In genomic region chr22:47610281-47610680, GRCh38 we compare ENCODE assay signal across 25 cellular contexts.
"Had no signal": no experiment of that assay in that cellular context is flagged by ENCODE, and none has a peak within 500 bp of the region (broad histone marks: within the 10 kb centered on the region; RNA-seq: fewer than 3 reads in every experiment).

No MANE protein-coding gene starts in this region.

- H3K27me3 ChIP-seq: brain microvascular endothelial cell, cardiac muscle cell, Peyer's patch, SJSA1 had no signal

- H3K9me3 Mint-ChIP-seq: activated CD4-positive, alpha-beta memory T cell treated with anti-CD3 and anti-CD28 coated beads for 36 hours; activated CD4-positive, alpha-beta T cell treated with anti-CD3 and anti-CD28 coated beads, Interleukin-2, amount 10 ng/mL, durations not matched to agents 7 days and 5 days; activated naive CD4-positive, alpha-beta T cell treated with anti-CD3 and anti-CD28 coated beads, Interleukin-2, amount 50 U/mL, for 24 hours; activated T-cell treated with anti-CD3 and anti-CD28 coated beads, Interleukin-2, amount 50 U/mL, for 72 hours; T-helper 1 cell treated with Interleukin-12 subunit alpha and Interleukin-12 subunit beta and Interleukin-4 antibody, amounts not matched to agents 30 μg/mL and 1 μg/mL, for 36 hours had no signal

- H3K36me3 ChIP-seq: brain microvascular endothelial cell, cardiac muscle cell, Peyer's patch, SJSA1 had no signal

- H3K4me1 Mint-ChIP-seq: activated CD4-positive, alpha-beta T cell treated with anti-CD3 and anti-CD28 coated beads, Interleukin-2, amount 10 ng/mL, durations not matched to agents 7 days and 5 days; activated naive CD4-positive, alpha-beta T cell treated with anti-CD3 and anti-CD28 coated beads, Interleukin-2, amount 50 U/mL, for 24 hours had no signal

- H3K27ac Mint-ChIP-seq: activated CD4-positive, alpha-beta memory T cell treated with anti-CD3 and anti-CD28 coated beads for 36 hours; activated CD4-positive, alpha-beta T cell treated with anti-CD3 and anti-CD28 coated beads, Interleukin-2, amount 10 ng/mL, durations not matched to agents 7 days and 5 days; activated naive CD4-positive, alpha-beta T cell treated with anti-CD3 and anti-CD28 coated beads, Interleukin-2, amount 50 U/mL, for 24 hours; activated T-cell treated with anti-CD3 and anti-CD28 coated beads, Interleukin-2, amount 50 U/mL, for 72 hours; T-helper 1 cell treated with Interleukin-12 subunit alpha and Interleukin-12 subunit beta and Interleukin-4 antibody, amounts not matched to agents 30 μg/mL and 1 μg/mL, for 36 hours; WTC11 had no signal

- H3K4me1 ChIP-seq: Peyer's patch, SJSA1 had no signal

- DNase-seq: activated CD4-positive, alpha-beta memory T cell treated with anti-CD3 and anti-CD28 coated beads for 36 hours; activated CD4-positive, alpha-beta T cell treated with anti-CD3 and anti-CD28 coated beads, Interleukin-2, amount 10 ng/mL, durations not matched to agents 7 days and 5 days; activated CD4-positive, CD25-positive, alpha-beta regulatory T cell treated with anti-CD3 and anti-CD28 coated beads, Interleukin-2, amount 50 U/mL, for 72 hours; activated CD8-positive, alpha-beta memory T cell treated with anti-CD3 and anti-CD28 coated beads, Interleukin-2, amount 50 U/mL, for 4 hours; activated T-cell treated with anti-CD3 and anti-CD28 coated beads, Interleukin-2, amount 50 U/mL, for 72 hours; brain microvascular endothelial cell; IMR-90; KG1; NCI-H1092; NCI-H1417; NCI-H1930; NCI-H2171; NCI-H2227 treated with DMSO at 0.1 percent for 48 hours; NCI-H446 treated with DMSO at 0.1 percent for 48 hours; NCI-H524 treated with DMSO at 0.1 percent for 48 hours; NCI-H82; NK-92 treated with Interleukin-12 subunit alpha and Interleukin-12 subunit beta, amount 100 ng/mL, for 24 hours; SHP77 had no signal

- H3K4me3 ChIP-seq: cardiac muscle cell, Peyer's patch, SJSA1 had no signal

- ATAC-seq: activated T-cell treated with anti-CD3 and anti-CD28 coated beads, Interleukin-2, amount 50 U/mL, for 72 hours; WTC11 had no signal

- H3K27me3 Mint-ChIP-seq: activated CD4-positive, alpha-beta memory T cell treated with anti-CD3 and anti-CD28 coated beads for 36 hours; activated CD4-positive, alpha-beta T cell treated with anti-CD3 and anti-CD28 coated beads, Interleukin-2, amount 10 ng/mL, durations not matched to agents 7 days and 5 days had no signal

- H3K36me3 Mint-ChIP-seq: activated CD4-positive, alpha-beta memory T cell treated with anti-CD3 and anti-CD28 coated beads for 36 hours; activated naive CD4-positive, alpha-beta T cell treated with anti-CD3 and anti-CD28 coated beads, Interleukin-2, amount 50 U/mL, for 24 hours; WTC11 had no signal

- H3K4me3 Mint-ChIP-seq: activated CD4-positive, alpha-beta memory T cell treated with anti-CD3 and anti-CD28 coated beads for 36 hours; activated CD4-positive, alpha-beta T cell treated with anti-CD3 and anti-CD28 coated beads, Interleukin-2, amount 10 ng/mL, durations not matched to agents 7 days and 5 days; activated naive CD4-positive, alpha-beta T cell treated with anti-CD3 and anti-CD28 coated beads, Interleukin-2, amount 50 U/mL, for 24 hours; activated T-cell treated with anti-CD3 and anti-CD28 coated beads, Interleukin-2, amount 50 U/mL, for 72 hours; T-helper 1 cell treated with Interleukin-12 subunit alpha and Interleukin-12 subunit beta and Interleukin-4 antibody, amounts not matched to agents 30 μg/mL and 1 μg/mL, for 36 hours; WTC11 had no signal

- H3K27ac ChIP-seq: brain microvascular endothelial cell, cardiac muscle cell, Peyer's patch, RWPE1, SJSA1 had no signal

- H3K9me3 ChIP-seq: Peyer's patch, SJSA1 had no signal
